ENCODE assay signal across 26 cellular contexts in genomic region chr7:497346-497745, GRCh38. TPM values are rescaled to one million over a fixed set of nuclear protein-coding genes. Genes with fewer than 3 reads are reported as not detected.
DNase-seq lines count a peak whose midpoint lies in the region; ATAC-seq, FAIRE-seq and TF ChIP-seq lines count a peak whose summit lies in the region.
"Had no signal": no experiment of that assay in that cellular context is flagged by ENCODE, and none has a peak within 500 bp of the region (broad histone marks: within the 10 kb centered on the region; RNA-seq: fewer than 3 reads in every experiment).

No MANE protein-coding gene starts in this region.

- TF ChIP-seq CTCF in glutamatergic neuron (IDR thresholded peaks at IDR 0.05; ENCODE audit: partially characterized antibody, unreplicated experiment) (no peak), pancreas (IDR thresholded peaks at IDR 0.05) (no peak)

- intact Hi-C loops in Right ventricle myocardium inferior (cut with DNase I) = no loop called here
- intact Hi-C loops in cardiac septum (cut with DNase I) = no loop called here
- intact Hi-C loops in pancreas (cut with DNase I) = loop anchor here in 1 of 3 donors (10.0 kb wide), 1 partner anchor 133 kb away; no protein-coding TSS in a partner anchor
- intact Hi-C loops in naive thymus-derived CD4-positive, alpha-beta T cell (cut with micrococcal nuclease) = no loop called here

- POLR2A ChIA-PET in naive thymus-derived CD4-positive, alpha-beta T cell (lab: Charles Lee) = no interaction called here

- ATAC-seq in Right ventricle myocardium inferior = no peak
- ATAC-seq in pancreas = no peak
- ATAC-seq in HG02678 (IDR thresholded peaks at IDR 0.05; ENCODE audit: unreplicated experiment) = no peak
- no peak for ATAC-seq in GM18907 (IDR thresholded peaks at IDR 0.05; ENCODE audit: unreplicated experiment)
- no peak for ATAC-seq in naive thymus-derived CD4-positive, alpha-beta T cell
- no peak for ATAC-seq in GM21390 (IDR thresholded peaks at IDR 0.05; ENCODE audit: unreplicated experiment)
- ATAC-seq: activated naive CD8-positive, alpha-beta T cell treated with anti-CD3 and anti-CD28 coated beads, Interleukin-2, amount 50 U/mL, for 24 hours; activated T-cell treated with anti-CD3 and anti-CD28 coated beads, Interleukin-2, amount 50 U/mL, for 4 hours; body of pancreas; PC-3 had no signal

- H3K4me1 Mint-ChIP-seq in glutamatergic neuron (ENCODE audit: low read depth, unreplicated experiment) = no peaks in the 10 kb centered on the region
- H3K4me1 Mint-ChIP-seq in naive thymus-derived CD4-positive, alpha-beta T cell = peaks cover 0 to 11% (median 5%) of the 10 kb centered on the region in 7 donors

- CTCF ChIA-PET in naive thymus-derived CD4-positive, alpha-beta T cell (lab: Charles Lee) = no interaction called here

- no peaks in the 10 kb centered on the region for H3K9me3 ChIP-seq in pancreas
- H3K9me3 ChIP-seq in naive thymus-derived CD4-positive, alpha-beta T cell (ENCODE audit: control insufficient read depth in 2 of 3, low read length in 3 of 3) = no peaks in the 10 kb centered on the region
- H3K9me3 ChIP-seq: body of pancreas, upper lobe of left lung had no signal

- no peak for FAIRE-seq in pancreas (lab: Jason Lieb, UNC)
- FAIRE-seq: GM12892, islet of Langerhans had no signal

- no peak overlapping the region for H3K4me3 Mint-ChIP-seq in glutamatergic neuron (ENCODE audit: unreplicated experiment)
- H3K4me3 Mint-ChIP-seq in naive thymus-derived CD4-positive, alpha-beta T cell = no peak overlapping the region
- H3K4me3 Mint-ChIP-seq: activated naive CD8-positive, alpha-beta T cell treated with anti-CD3 and anti-CD28 coated beads, Interleukin-2, amount 50 U/mL, for 24 hours; activated T-cell treated with anti-CD3 and anti-CD28 coated beads, Interleukin-2, amount 50 U/mL, for 4 hours; CD4-positive, alpha-beta T cell had no signal

- 90 to 96% methylated on average over 13 of the region's 13 CpGs for WGBS in pancreas, 2 donors

- peaks cover 11% of the 10 kb centered on the region for H3K27me3 Mint-ChIP-seq in glutamatergic neuron (ENCODE audit: unreplicated experiment)
- H3K27me3 Mint-ChIP-seq in naive thymus-derived CD4-positive, alpha-beta T cell = no peaks in the 10 kb centered on the region
- H3K27me3 Mint-ChIP-seq: activated naive CD8-positive, alpha-beta T cell treated with anti-CD3 and anti-CD28 coated beads, Interleukin-2, amount 50 U/mL, for 24 hours; CD4-positive, alpha-beta T cell had no signal

- H3K36me3 ChIP-seq in pancreas = peaks cover 0 to 48% (median 14%) of the 10 kb centered on the region in 3 donors
- no peaks in the 10 kb centered on the region for H3K36me3 ChIP-seq in naive thymus-derived CD4-positive, alpha-beta T cell (ENCODE audit: control insufficient read depth in 2 of 3, insufficient read depth in 3 of 3, low read length in 3 of 3)

- no peaks in the 10 kb centered on the region for H3K27me3 ChIP-seq in pancreas
- no peaks in the 10 kb centered on the region for H3K27me3 ChIP-seq in naive thymus-derived CD4-positive, alpha-beta T cell (ENCODE audit: control insufficient read depth in 2 of 2, insufficient read depth in 2 of 2, low read length in 2 of 2)
- H3K27me3 ChIP-seq: body of pancreas, upper lobe of left lung had no signal

- H3K36me3 Mint-ChIP-seq in glutamatergic neuron (ENCODE audit: unreplicated experiment) = no peaks in the 10 kb centered on the region
- peaks cover 0 to 2% (median 0%) of the 10 kb centered on the region in 5 donors for H3K36me3 Mint-ChIP-seq in naive thymus-derived CD4-positive, alpha-beta T cell

- peaks cover 1% of the 10 kb centered on the region for H3K9me3 Mint-ChIP-seq in glutamatergic neuron (ENCODE audit: unreplicated experiment)
- H3K9me3 Mint-ChIP-seq in naive thymus-derived CD4-positive, alpha-beta T cell = no peaks in the 10 kb centered on the region
- H3K9me3 Mint-ChIP-seq: activated naive CD8-positive, alpha-beta T cell treated with anti-CD3 and anti-CD28 coated beads, Interleukin-2, amount 50 U/mL, for 24 hours; activated T-cell treated with anti-CD3 and anti-CD28 coated beads, Interleukin-2, amount 50 U/mL, for 4 hours; CD4-positive, alpha-beta T cell had no signal

- peaks cover 0 to 10% (median 8%) of the 10 kb centered on the region in 3 donors for H3K4me1 ChIP-seq in pancreas
- H3K4me1 ChIP-seq in naive thymus-derived CD4-positive, alpha-beta T cell (ENCODE audit: control insufficient read depth in 2 of 2, insufficient read depth in 2 of 2, low read length in 2 of 2) = no peaks in the 10 kb centered on the region
- H3K4me1 ChIP-seq: upper lobe of left lung had no signal

- DNase-seq in Right ventricle myocardium inferior (ENCODE audit: missing footprints) (peak; percentile 54), cardiac septum (ENCODE audit: low spot score) (no peak), glutamatergic neuron (peak; percentile 10), pancreas (peak in 5 of 6 donors; percentile 10 to 53 (median 25))
- DNase-seq in naive thymus-derived CD4-positive, alpha-beta T cell = no peak
- DNase-seq: 8988T; activated CD4-positive, alpha-beta T cell treated with anti-CD3 and anti-CD28 coated beads, Interleukin-2, amount 50 U/mL, for 1 hour; activated gamma-delta T cell treated with Interleukin-2 at 50 U/mL for 16 hours; activated naive CD8-positive, alpha-beta T cell treated with anti-CD3 and anti-CD28 coated beads, Interleukin-2, amount 50 U/mL, for 24 hours; activated T-cell treated with anti-CD3 and anti-CD28 coated beads, Interleukin-2, amount 50 U/mL, for 4 hours; CD4-positive, alpha-beta T cell; DMS153; effector CD4-positive, alpha-beta T cell; NCI-H1105 treated with DMSO at 0.1 percent for 48 hours; NCI-H2029; PC-3; SIG-M5; T-helper 9 cell had no signal

- H3K27ac ChIP-seq in pancreas = no peak overlapping the region
- no peak overlapping the region for H3K27ac ChIP-seq in naive thymus-derived CD4-positive, alpha-beta T cell (ENCODE audit: low read depth, low read length)
- H3K27ac ChIP-seq: body of pancreas, upper lobe of left lung, VCaP had no signal

- no peak overlapping the region for H3K27ac Mint-ChIP-seq in glutamatergic neuron (ENCODE audit: unreplicated experiment)
- H3K27ac Mint-ChIP-seq in naive thymus-derived CD4-positive, alpha-beta T cell = no peak overlapping the region
- H3K27ac Mint-ChIP-seq: activated naive CD8-positive, alpha-beta T cell treated with anti-CD3 and anti-CD28 coated beads, Interleukin-2, amount 50 U/mL, for 24 hours; CD4-positive, alpha-beta T cell had no signal

- no peak overlapping the region for H3K4me3 ChIP-seq in pancreas
- H3K4me3 ChIP-seq in naive thymus-derived CD4-positive, alpha-beta T cell (ENCODE audit: low read length) = no peak overlapping the region
- H3K4me3 ChIP-seq: body of pancreas, upper lobe of left lung had no signal

RNA-seq across cellular contexts. Expression of gene PDGFA, which starts 22.3 kb away (rescaled TPM):
- total RNA-seq in Right ventricle myocardium inferior (37.2 TPM), cardiac septum (38.9 TPM), glutamatergic neuron (ENCODE audit: unreplicated experiment) (7.6 TPM), pancreas (100 to 1,000 TPM in 1 of 6 donors, 10 to 100 TPM in 5; 54.1 to 175 (median 81.5) TPM)
- 10 to 100 TPM; 53.3 to 60.4 TPM for polyA plus RNA-seq in pancreas
- total RNA-seq in naive thymus-derived CD4-positive, alpha-beta T cell = 1 to 10 TPM in 2 of 5 experiments, under 1 TPM in 2, not detected in 1; 0.16 to 2.6 (median 1.1) TPM
- polyA plus RNA-seq in naive thymus-derived CD4-positive, alpha-beta T cell = not detected

Comparison
In these comparisons a context has a peak if more than half of its experiments do, and no peak if none do; other contexts are left out.
1. DNase-seq: peak in Right ventricle myocardium inferior (single experiment), glutamatergic neuron (single experiment) and pancreas (5 of 6); none in cardiac septum (single experiment) and naive thymus-derived CD4-positive, alpha-beta T cell (0 of 9).